22 cellular contexts compared by ENCODE assay signal in genomic region chr7:30901856-30902255, GRCh38. TPM values are rescaled to one million over a fixed set of nuclear protein-coding genes. Genes with fewer than 3 reads are reported as not detected.
DNase-seq lines count a peak whose midpoint lies in the region; ATAC-seq, FAIRE-seq and TF ChIP-seq lines count a peak whose summit lies in the region.
"Had no signal": no experiment of that assay in that cellular context is flagged by ENCODE, and none has a peak within 500 bp of the region (broad histone marks: within the 10 kb centered on the region; RNA-seq: fewer than 3 reads in every experiment).

No MANE protein-coding gene starts in this region.

- H3K36me3 Mint-ChIP-seq in activated T-helper 17 cell treated with anti-CD3 and anti-CD28 coated beads, Interleukin-2, amount 50 U/mL, for 72 hours (ENCODE audit: low read depth) = no peaks in the 10 kb centered on the region

- H3K9ac ChIP-seq in BLaER1 treated with 17β-estradiol and CSF1 and Interleukin-3, amounts not matched to agents 10 nM and 100 nM = no peak overlapping the region
- H3K9ac ChIP-seq in K562 (ENCODE audit: insufficient read depth in 1 of 2, low read depth in 2 of 2, low read length in 2 of 2) = no peak overlapping the region
- H3K9ac ChIP-seq: KMS-11 had no signal

- no peaks in the 10 kb centered on the region for H3K36me3 ChIP-seq in BLaER1 treated with 17β-estradiol and CSF1 and Interleukin-3, amounts not matched to agents 10 nM and 100 nM
- H3K36me3 ChIP-seq in HEK293 (ENCODE audit: control insufficient read depth in 2 of 2, insufficient read depth in 1 of 2, low read length in 2 of 2) (no peaks in the 10 kb centered on the region), K562 (ENCODE audit: control insufficient read depth, insufficient read depth, low read length) (no peaks in the 10 kb centered on the region), upper lobe of left lung (no peaks in the 10 kb centered on the region)
- H3K36me3 ChIP-seq: BE2C, HAP-1 had no signal

- no peaks in the 10 kb centered on the region for H3K79me2 ChIP-seq in K562 (ENCODE audit: control insufficient read depth, insufficient read depth, low read length)

- 67% methylated on average over 1 of the region's 2 CpGs for WGBS in K562 (ENCODE audit: insufficient coverage, low coverage, missing lambda C conversion rate)
- 71 to 78% methylated on average over 2 of the region's 2 CpGs for WGBS in upper lobe of left lung, 2 donors

- H3K4me2 ChIP-seq in BLaER1 treated with 17β-estradiol and CSF1 and Interleukin-3, amounts not matched to agents 10 nM and 100 nM = peak overlapping the region in 9 of 11 experiments; percentile 34 to 77 (median 41); a peak in 16 of 22 replicates
- H3K4me2 ChIP-seq in K562 (ENCODE audit: insufficient read depth, low read length) = no peak overlapping the region
- H3K4me2 ChIP-seq: A549, KMS-11 had no signal

- H3K27me3 ChIP-seq in BLaER1 treated with 17β-estradiol and CSF1 and Interleukin-3, amounts not matched to agents 10 nM and 100 nM = no peaks in the 10 kb centered on the region
- no peaks in the 10 kb centered on the region for H3K27me3 ChIP-seq in K562 (ENCODE audit: control insufficient read depth in 2 of 2, insufficient read depth in 2 of 2, low read length in 2 of 2)
- H3K27me3 ChIP-seq in upper lobe of left lung = no peaks in the 10 kb centered on the region
- H3K27me3 ChIP-seq: BE2C had no signal

- H3K27ac Mint-ChIP-seq in activated T-helper 17 cell treated with anti-CD3 and anti-CD28 coated beads, Interleukin-2, amount 50 U/mL, for 72 hours = no peak overlapping the region
- H3K27ac Mint-ChIP-seq: CD4-positive, alpha-beta T cell had no signal

- H2AFZ ChIP-seq in K562 (ENCODE audit: low read depth, low read length) = no peak overlapping the region

- intact Hi-C loops in K562 (cut with micrococcal nuclease) = no loop called here

- DNase-seq in K562 (ENCODE audit: extremely low read depth in 1 of 4, low spot score in 3 of 4) (peak; percentile 52 to 88 (median 86)), upper lobe of left lung (no peak), SHP77 treated with DMSO at 0.1 percent for 48 hours (lab: John Stamatoyannopoulos, UW) (no peak)
- DNase-seq in stimulated activated CD4-positive, alpha-beta T cell treated with anti-CD3 and anti-CD28 coated beads, Interleukin-4, amount 100 ng/mL, for 1 hour = no peak
- DNase-seq: BE2C; CD4-positive, alpha-beta T cell; COR-L47; DND-41; NCI-H1092 treated with DMSO at 0.1 percent for 48 hours; NCI-H146; NCI-H2029 treated with DMSO at 0.1 percent for 48 hours; NCI-H345; NCI-H524 treated with DMSO at 0.1 percent for 48 hours; Right ventricle myocardium superior had no signal

- TF ChIP-seq EP300 in K562 (IDR thresholded peaks at IDR 0.05; ENCODE audit: low read length) (no peak), upper lobe of left lung (IDR thresholded peaks at IDR 0.05) (no peak)

- TF ChIP-seq RAD21 in K562 (CRISPR knock-in tag; conservative IDR thresholded peaks at IDR 0.05 in 1 of 2, IDR thresholded peaks at IDR 0.05 in 1 of 2) = no peak

- CTCF ChIA-PET in HEK293 (lab: Yijun Ruan, JAX) (no interaction called here), K562 (lab: Yijun Ruan, JAX; ENCODE audit: low intra/inter-chr PET ratio) (no interaction called here)

- in situ Hi-C loops in K562 (cut with MboI) = no loop called here

- POLR2A ChIA-PET in HEK293 (lab: Yijun Ruan, JAX) (no interaction called here), K562 (lab: Yijun Ruan, JAX) (no interaction called here)

- TF ChIP-seq CTCF in HEK293 (tag by site-specific recombination; IDR thresholded peaks at IDR 0.05) = no peak
- no peak for TF ChIP-seq CTCF in K562 (IDR thresholded peaks at IDR 0.05 in 2 of 3, conservative IDR thresholded peaks at IDR 0.05 in 1 of 3; ENCODE audit: insufficient read depth in 2 of 3, low read depth in 1 of 3, low read length in 3 of 3)
- no peak for TF ChIP-seq CTCF in upper lobe of left lung (IDR thresholded peaks at IDR 0.05)

- no TSS peak for BruUV-seq in K562 (replicated peaks; lab: Mats Ljungman, UMichigan)

- no peak overlapping the region for H3K4me3 ChIP-seq in BLaER1 treated with 17β-estradiol and CSF1 and Interleukin-3, amounts not matched to agents 10 nM and 100 nM
- no peak overlapping the region for H3K4me3 ChIP-seq in HEK293 (ENCODE audit: low read depth, low read length)
- no peak overlapping the region for H3K4me3 ChIP-seq in K562
- no peak overlapping the region for H3K4me3 ChIP-seq in upper lobe of left lung
- H3K4me3 ChIP-seq: A549, GM12878, HAP-1 had no signal

- no peaks in the 10 kb centered on the region for H3K9me3 Mint-ChIP-seq in activated T-helper 17 cell treated with anti-CD3 and anti-CD28 coated beads, Interleukin-2, amount 50 U/mL, for 72 hours
- H3K9me3 Mint-ChIP-seq: CD4-positive, alpha-beta T cell had no signal

- no peak overlapping the region for H3K27ac ChIP-seq in BLaER1 treated with 17β-estradiol and CSF1 and Interleukin-3, amounts not matched to agents 10 nM and 100 nM
- H3K27ac ChIP-seq in HEK293 (ENCODE audit: extremely low read depth, low read depth, low read length) = no peak overlapping the region
- H3K27ac ChIP-seq in K562 (ENCODE audit: extremely low read depth, low read depth, low read length) = no peak overlapping the region
- H3K27ac ChIP-seq in upper lobe of left lung = peak overlapping the region; percentile 54 to 82 (median 70)
- H3K27ac ChIP-seq: A549, KMS-11 had no signal

- no peaks in the 10 kb centered on the region; a peak in 1 of 22 replicates for H4K20me1 ChIP-seq in BLaER1 treated with 17β-estradiol and CSF1 and Interleukin-3, amounts not matched to agents 10 nM and 100 nM
- no peaks in the 10 kb centered on the region; the same call in 1 of the 2 replicates for H4K20me1 ChIP-seq in K562 (replicated peaks; ENCODE audit: control insufficient read depth, insufficient read depth, low read length)

- peak; percentile 84 for ATAC-seq in K562
- no peak for ATAC-seq in upper lobe of left lung (ENCODE audit: low FRiP score in 2 of 2)
- ATAC-seq in activated T-helper 17 cell treated with anti-CD3 and anti-CD28 coated beads, Interleukin-2, amount 50 U/mL, for 72 hours (replicated peaks) = no peak
- ATAC-seq: GM12878 had no signal

- no peak for TF ChIP-seq POLR2A in K562 (conservative IDR thresholded peaks at IDR 0.05)
- no peak for TF ChIP-seq POLR2A in upper lobe of left lung (IDR thresholded peaks at IDR 0.05)

- peaks cover 16 to 82% (median 67%) of the 10 kb centered on the region in 10 experiments for H3K4me1 ChIP-seq in BLaER1 treated with 17β-estradiol and CSF1 and Interleukin-3, amounts not matched to agents 10 nM and 100 nM
- H3K4me1 ChIP-seq in HEK293 (ENCODE audit: control insufficient read depth, insufficient read depth, low read length) (no peaks in the 10 kb centered on the region), K562 (replicated peaks in 1 of 2; ENCODE audit: control insufficient read depth in 2 of 2, insufficient read depth in 2 of 2, low read length in 2 of 2) (peaks cover 19 to 70% of the 10 kb centered on the region in 2 experiments), upper lobe of left lung (peaks cover 62 to 87% (median 81%) of the 10 kb centered on the region in 4 donors)
- H3K4me1 ChIP-seq: BE2C, HAP-1 had no signal

- H3K4me1 Mint-ChIP-seq in activated T-helper 17 cell treated with anti-CD3 and anti-CD28 coated beads, Interleukin-2, amount 50 U/mL, for 72 hours = no peaks in the 10 kb centered on the region

- FAIRE-seq in K562 (lab: Jason Lieb, UNC) = peak; percentile 82
- FAIRE-seq: A549, GM12878 had no signal

- peaks cover under 1% of the 10 kb centered on the region for H3K27me3 Mint-ChIP-seq in activated T-helper 17 cell treated with anti-CD3 and anti-CD28 coated beads, Interleukin-2, amount 50 U/mL, for 72 hours
- H3K27me3 Mint-ChIP-seq: CD4-positive, alpha-beta T cell had no signal

- no peaks in the 10 kb centered on the region for H3K9me1 ChIP-seq in K562 (ENCODE audit: control insufficient read depth, insufficient read depth, low read length)

- H3K9me3 ChIP-seq in BLaER1 treated with 17β-estradiol and CSF1 and Interleukin-3, amounts not matched to agents 10 nM and 100 nM (replicated peaks in 1 of 11) = no peaks in the 10 kb centered on the region
- no peaks in the 10 kb centered on the region for H3K9me3 ChIP-seq in HEK293 (ENCODE audit: control insufficient read depth, insufficient read depth, low read depth, low read length)
- no peaks in the 10 kb centered on the region for H3K9me3 ChIP-seq in K562 (replicated peaks; ENCODE audit: control insufficient read depth, insufficient read depth, low read depth, low read length)
- H3K9me3 ChIP-seq in upper lobe of left lung = no peaks in the 10 kb centered on the region
- H3K9me3 ChIP-seq: A549, BE2C, HAP-1 had no signal

- no peak overlapping the region for H3K4me3 Mint-ChIP-seq in activated T-helper 17 cell treated with anti-CD3 and anti-CD28 coated beads, Interleukin-2, amount 50 U/mL, for 72 hours
- H3K4me3 Mint-ChIP-seq: CD4-positive, alpha-beta T cell had no signal

TF ChIP-seq in HEK293, 187 proteins besides CTCF, POLR2A, EP300 and RAD21 (continues in another document):
- TF ChIP-seq ZNF133 (tag by site-specific recombination; IDR thresholded peaks at IDR 0.05) (no peak), KLF1 (tag by site-specific recombination; IDR thresholded peaks at IDR 0.05) (peak; percentile 43; the same call in 1 of the 2 replicates)

TF ChIP-seq in K562, 482 proteins besides CTCF, POLR2A, EP300 and RAD21 (continues in another document):
- TF ChIP-seq MCM3 (IDR thresholded peaks at IDR 0.05) (no peak), SPI1 (IDR thresholded peaks at IDR 0.05; ENCODE audit: borderline replicate concordance, low read depth, low read length) (peak; percentile 18; the same call in 1 of the 2 replicates)

RNA-seq across cellular contexts. Expression of gene AQP1, which starts 9.8 kb away (rescaled TPM):
- 3.5 and 8.8 TPM in 2 replicates for total RNA-seq in K562 (2011; cell fraction: chromatin; rRNA removed; ENCODE audit: low replicate concordance)
- total RNA-seq in K562 (2011; cell fraction: nucleolus; rRNA removed) = 9.5 and 9.6 TPM in 2 replicates
- total RNA-seq in K562 (2011; cell fraction: nucleoplasm; rRNA removed) = 8.4 and 15.0 TPM in 2 replicates
- 3.1 and 9.0 TPM in 2 replicates for total RNA-seq in K562 (2014; rRNA removed)
- 2.8 and 4.1 TPM in 2 replicates for total RNA-seq in K562 (2014; rRNA removed; fragmentation: Illumina TruSeq; extraction: Trizol)
- total RNA-seq in K562 (2015; rRNA removed; fragmentation: Illumina TruSeq; extraction: Trizol) = 3.6 and 4.2 TPM in 2 replicates
- 6.7 and 6.9 TPM in 2 replicates for total RNA-seq in K562 (2021)
- polyA plus RNA-seq in K562 (2011; rRNA removed) = 8.7 and 12.6 TPM in 2 replicates
- polyA plus RNA-seq in K562 (2011; cell fraction: cytosol; rRNA removed) = 8.5 and 20.6 TPM in 2 replicates
- 12.3 and 20.4 TPM in 2 replicates for polyA plus RNA-seq in K562 (2011; cell fraction: nucleus; rRNA removed)
- polyA plus RNA-seq in K562 (2012) = 3.2 and 4.3 TPM in 2 replicates
- polyA plus RNA-seq in K562 (2014; fragmentation: Illumina TruSeq; extraction: Trizol) = 7.8 and 8.6 TPM in 2 replicates
- under 1 TPM; 0.18 to 0.45 TPM for polyA plus RNA-seq in K562 (2014; fragmentation: Nextera tagmentation; extraction: Ambion mirVana)
- 5.4 and 6.7 TPM in 2 replicates for polyA plus RNA-seq in K562 (2014; rRNA removed)
- 6.1 and 10.7 TPM in 2 replicates for polyA minus RNA-seq in K562 (2011; rRNA and poly(A)+ RNA removed)
- polyA minus RNA-seq in K562 (2011; cell fraction: cytosol; rRNA and poly(A)+ RNA removed) = 3.5 and 6.3 TPM in 2 replicates
- polyA minus RNA-seq in K562 (2011; cell fraction: nucleus; rRNA and poly(A)+ RNA removed) = 2.7 and 2.8 TPM in 2 replicates
- 1,000 to 10,000 TPM in 1 of 6 donors, 100 to 1,000 TPM in 5; 113 to 1,228 (median 802) TPM for total RNA-seq in upper lobe of left lung
- total RNA-seq in activated T-helper 17 cell treated with anti-CD3 and anti-CD28 coated beads, Interleukin-2, amount 50 U/mL, for 72 hours = under 1 TPM in 1 of 2 donors, not detected in 1; 0.08 TPM
- total RNA-seq: HT1080 had no signal

Comparison
In these comparisons a context has a peak if more than half of its experiments do, and no peak if none do; other contexts are left out.
1. H3K27ac ChIP-seq: peak in upper lobe of left lung (4 of 4); none in BLaER1 treated with 17β-estradiol and CSF1 and Interleukin-3, amounts not matched to agents 10 nM and 100 nM (0 of 11), HEK293 (single experiment) and K562 (single experiment).
2. DNase-seq: peak in K562 (4 of 4); none in upper lobe of left lung (0 of 2), stimulated activated CD4-positive, alpha-beta T cell treated with anti-CD3 and anti-CD28 coated beads, Interleukin-4, amount 100 ng/mL, for 1 hour (single experiment) and SHP77 treated with DMSO at 0.1 percent for 48 hours (single experiment).
3. RNA of gene AQP1, which starts 9.8 kb away (total RNA-seq): 113 to 1,228 TPM in upper lobe of left lung; 2.8 to 15.0 TPM in K562 and 0.08 TPM in activated T-helper 17 cell treated with anti-CD3 and anti-CD28 coated beads, Interleukin-2, amount 50 U/mL, for 72 hours; every median in the first group is over 4 times any median in the second.